ENCODE assay signal across 17 cellular contexts in the genomic region with DNA sequence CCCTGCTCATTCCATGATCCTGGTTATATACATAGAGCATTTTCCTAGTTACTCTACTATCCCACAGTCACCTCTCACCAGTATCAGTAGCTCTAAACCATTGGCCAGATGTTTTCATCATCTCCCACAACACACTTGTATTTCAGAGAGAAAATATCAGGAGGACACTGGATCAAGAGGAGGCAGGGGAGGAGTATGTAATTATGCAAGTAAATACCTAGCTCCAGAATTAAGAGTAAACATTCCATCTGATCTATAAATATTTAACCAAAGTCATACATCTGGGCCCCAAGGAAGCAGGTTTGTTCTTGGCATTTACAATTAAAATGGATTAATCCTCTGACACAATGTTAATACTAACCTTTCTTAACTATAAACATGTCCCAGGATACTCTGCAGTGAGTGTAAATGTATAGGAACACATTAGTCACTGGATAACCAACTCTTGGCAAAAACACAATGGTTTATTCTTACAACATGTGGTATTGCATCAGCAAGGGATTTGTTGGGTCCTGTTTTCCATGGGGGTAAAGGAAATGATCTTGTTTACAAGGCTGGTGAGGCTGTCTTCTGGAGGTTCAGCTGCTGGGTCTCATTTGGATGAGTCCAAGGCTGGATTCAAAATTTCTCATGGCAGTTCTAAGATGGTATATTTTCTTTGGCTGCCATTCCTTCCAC.
DNase-seq lines count a peak whose midpoint lies in the region; ATAC-seq lines count a peak whose summit lies in the region.
"Had no signal": no experiment of that assay in that cellular context is flagged by ENCODE, and none has a peak within 500 bp of the region (broad histone marks: within the 10 kb centered on the region; RNA-seq: fewer than 3 reads in every experiment).

No MANE protein-coding gene starts in this region.

- peak; percentile 1 for DNase-seq in EH (ENCODE audit: low read depth)
- peak; percentile 66 for DNase-seq in NCI-H460 (ENCODE audit: extremely low read depth, low read depth)
- peak; percentile 35 for DNase-seq in non-pigmented ciliary epithelial cell (ENCODE audit: low read depth)
- no peak for DNase-seq in NCI-H2196 treated with DMSO at 0.1 percent for 48 hours (lab: John Stamatoyannopoulos, UW; ENCODE audit: unreplicated experiment)
- no peak for DNase-seq in NCI-H1105 treated with DMSO at 0.1 percent for 48 hours (lab: John Stamatoyannopoulos, UW)
- DNase-seq in C1 segment of cervical spinal cord (lab: John Stamatoyannopoulos, UW): no peak
- DNase-seq: activated CD4-positive, CD25-positive, alpha-beta regulatory T cell treated with anti-CD3 and anti-CD28 coated beads, Interleukin-2, amount 50 U/mL, for 72 hours; activated naive CD4-positive, alpha-beta T cell treated with anti-CD3 and anti-CD28 coated beads for 36 hours; effector CD4-positive, alpha-beta T cell; glutamatergic neuron; GOT3; mesendoderm; NCI-H2107; SIG-M5 had no signal

- ATAC-seq in esophagus mucosa (peak; percentile 93), HG02610 (IDR thresholded peaks at IDR 0.05; ENCODE audit: unreplicated experiment) (no peak)
- ATAC-seq: GM12878 had no signal

Comparison
In these comparisons a context has a peak if more than half of its experiments do, and no peak if none do; other contexts are left out.
1. DNase-seq: peak in EH (single experiment), NCI-H460 (single experiment) and non-pigmented ciliary epithelial cell (single experiment); none in NCI-H2196 treated with DMSO at 0.1 percent for 48 hours (single experiment), NCI-H1105 treated with DMSO at 0.1 percent for 48 hours (single experiment) and C1 segment of cervical spinal cord (0 of 14).